Comparison of ENCODE assay signal across 8 cellular contexts in the genomic region with DNA sequence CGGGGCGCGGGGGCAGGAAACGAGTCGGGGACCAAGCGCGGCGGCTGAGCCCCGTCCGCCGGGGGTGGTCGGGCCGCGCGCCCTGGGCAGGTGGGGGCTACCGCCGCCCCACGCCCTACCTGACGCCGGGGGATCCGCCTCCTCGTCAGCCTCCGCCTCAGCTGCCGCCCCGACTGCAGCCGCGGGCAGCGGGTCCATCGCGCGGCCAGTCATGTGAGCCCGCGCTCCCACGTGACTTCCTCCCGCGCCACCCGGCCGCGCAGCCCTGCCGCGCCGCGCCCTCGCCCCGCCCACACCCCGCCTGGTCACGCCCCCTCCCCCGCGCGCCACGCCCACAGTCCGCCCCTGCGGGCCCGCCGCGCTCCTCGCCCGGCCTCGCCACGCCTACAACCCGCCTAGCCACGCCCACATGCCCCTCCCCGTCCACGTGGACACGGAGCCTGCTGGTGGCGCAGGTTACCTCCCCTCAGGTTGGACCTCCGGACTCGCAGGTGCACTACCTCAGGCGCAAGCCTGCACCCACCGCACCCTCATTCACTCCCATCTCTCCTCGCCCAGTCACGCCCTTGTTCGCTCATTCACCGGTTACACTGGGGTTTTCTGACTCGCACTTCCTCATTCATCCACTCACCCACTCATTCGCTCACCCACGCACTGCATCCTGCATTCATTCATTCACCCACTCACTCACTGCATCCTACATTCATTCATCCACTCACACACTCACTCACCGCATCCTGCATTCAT. TPM values are rescaled to one million over a fixed set of nuclear protein-coding genes. Genes with fewer than 3 reads are reported as not detected.
DNase-seq lines count a peak whose midpoint lies in the region; ATAC-seq and TF ChIP-seq lines count a peak whose summit lies in the region.

A gene with protein sequence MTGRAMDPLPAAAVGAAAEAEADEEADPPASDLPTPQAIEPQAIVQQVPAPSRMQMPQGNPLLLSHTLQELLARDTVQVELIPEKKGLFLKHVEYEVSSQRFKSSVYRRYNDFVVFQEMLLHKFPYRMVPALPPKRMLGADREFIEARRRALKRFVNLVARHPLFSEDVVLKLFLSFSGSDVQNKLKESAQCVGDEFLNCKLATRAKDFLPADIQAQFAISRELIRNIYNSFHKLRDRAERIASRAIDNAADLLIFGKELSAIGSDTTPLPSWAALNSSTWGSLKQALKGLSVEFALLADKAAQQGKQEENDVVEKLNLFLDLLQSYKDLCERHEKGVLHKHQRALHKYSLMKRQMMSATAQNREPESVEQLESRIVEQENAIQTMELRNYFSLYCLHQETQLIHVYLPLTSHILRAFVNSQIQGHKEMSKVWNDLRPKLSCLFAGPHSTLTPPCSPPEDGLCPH (minus strand): TSS at position 233 of the 747 bp plus-strand sequence. CDS start 20 bp downstream, at position 213.

- intact Hi-C loops in T-helper 2 cell treated with Interferon-gamma antibody and Interleukin-4, amounts not matched to agents 100 ng/mL and 5 ng/mL, for 36 hours (cut with micrococcal nuclease): loop anchor here (1.0 to 5.0 kb wide), 5 partner anchors 40 to 318 kb away; a partner anchor contains a TSS
- intact Hi-C loops in right cardiac atrium (cut with DNase I): no loop called here
- intact Hi-C loops in uterus (cut with DNase I; ENCODE audit: low total_unique reads): no loop called here

- peak; percentile 64 for DNase-seq in NCI-H1694 (lab: John Stamatoyannopoulos, UW)
- DNase-seq in anterior cingulate cortex (lab: John Stamatoyannopoulos, UW): peak in 57 of 58 donors; percentile 28 to 95 (median 88)
- peak; percentile 90 to 97 (median 96) for DNase-seq in right cardiac atrium
- peak; percentile 83 for DNase-seq in putamen (ENCODE audit: low spot score)
- DNase-seq in uterus: peak; percentile 87 to 92

- TF ChIP-seq CTCF in uterus (IDR thresholded peaks at IDR 0.05): peak in 2 of 4 experiments; percentile 3 to 13

- ATAC-seq in GM18505 (IDR thresholded peaks at IDR 0.05; ENCODE audit: unreplicated experiment): peak; percentile 60
- ATAC-seq in HG02885 (IDR thresholded peaks at IDR 0.05; ENCODE audit: poor library complexity, unreplicated experiment): peak; percentile 81
- ATAC-seq in right cardiac atrium: peak; percentile 97 to 98

- no peaks in the 10 kb centered on the region for H3K4me1 ChIP-seq in right cardiac atrium (ENCODE audit: control insufficient read depth, insufficient read depth, low read length)
- H3K4me1 ChIP-seq in uterus: no peaks in the 10 kb centered on the region

- H3K9me3 ChIP-seq in right cardiac atrium (ENCODE audit: control insufficient read depth, low read length) (no peaks in the 10 kb centered on the region), uterus (no peaks in the 10 kb centered on the region)

- TF ChIP-seq POLR2A in GM18505 (IDR thresholded peaks at IDR 0.05; ENCODE audit: borderline replicate concordance, extremely low read depth, insufficient read depth, insufficient read length) (peak; percentile 87), uterus (IDR thresholded peaks at IDR 0.05) (peak; percentile 47 to 64)

- 1% methylated on average over 77 of the region's 78 CpGs for WGBS in right cardiac atrium

- H3K27me3 ChIP-seq in right cardiac atrium (ENCODE audit: control insufficient read depth, insufficient read depth) (no peaks in the 10 kb centered on the region), uterus (no peaks in the 10 kb centered on the region)

- peak within 1 kb of the TSS; percentile 89 for H3K4me3 ChIP-seq in right cardiac atrium (ENCODE audit: low read length)
- peak within 1 kb of the TSS; percentile 71 to 86 for H3K4me3 ChIP-seq in uterus

- H3K27ac ChIP-seq in right cardiac atrium (ENCODE audit: low read length) (peak within 1 kb of the TSS; percentile 74), uterus (peak within 1 kb of the TSS; percentile 71 to 72)

- no peaks in the 10 kb centered on the region for H3K36me3 ChIP-seq in uterus

RNA-seq across cellular contexts. Expression of the gene that starts here (rescaled TPM):
- 24.0 and 27.8 TPM in 2 replicates for total RNA-seq in T-helper 2 cell treated with Interferon-gamma antibody and Interleukin-4, amounts not matched to agents 100 ng/mL and 5 ng/mL, for 36 hours
- total RNA-seq in right cardiac atrium (10 to 100 TPM; 34.0 to 44.5 (median 39.7) TPM), uterus (10 to 100 TPM in 3 of 4 donors, under 1 TPM in 1; 0.29 to 75.3 (median 30.5) TPM)
- 32.3 TPM for polyA plus RNA-seq in right cardiac atrium

Comparison
In these comparisons a context has a peak if more than half of its experiments do, and no peak if none do; other contexts are left out.
1. Peak in every context shown above with its lines: DNase-seq, ATAC-seq, H3K4me3 ChIP-seq and H3K27ac ChIP-seq.